Comparison of ENCODE assay signal across 8 cellular contexts in the genomic region with DNA sequence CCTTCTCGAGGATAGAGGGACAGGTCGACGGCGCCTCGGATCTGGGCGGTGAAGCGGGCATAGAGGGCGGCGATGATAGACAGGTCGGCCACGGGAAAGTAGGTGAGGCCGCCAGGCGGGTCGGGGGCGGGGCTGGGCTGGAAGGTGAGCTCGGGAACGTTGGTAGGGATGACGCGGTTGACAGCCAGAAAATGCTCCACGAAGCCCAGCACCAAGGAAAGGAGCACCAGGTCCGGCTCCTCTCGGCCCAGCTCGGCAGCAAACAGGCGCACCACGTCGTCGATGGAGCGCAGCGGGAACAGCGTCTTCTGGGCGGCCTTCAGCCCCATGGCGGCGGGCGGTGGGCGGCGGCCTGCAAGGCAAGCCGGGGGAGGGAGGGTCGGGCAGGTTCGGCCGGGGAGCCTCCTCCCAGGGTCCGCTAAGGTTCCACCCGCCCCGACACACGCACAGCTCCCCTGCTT. TPM values are rescaled to one million over a fixed set of nuclear protein-coding genes. Genes with fewer than 3 reads are reported as not detected.
A peak's percentile ranks its signal among the peaks of the same experiment; 100 is the strongest.
DNase-seq lines count a peak whose midpoint lies in the region; ATAC-seq and TF ChIP-seq lines count a peak whose summit lies in the region.

No MANE protein-coding gene starts in this region.

- intact Hi-C loops in sigmoid colon (cut with DNase I): no loop called here

- no peak for ATAC-seq in HG02870 (IDR thresholded peaks at IDR 0.05; ENCODE audit: unreplicated experiment)
- ATAC-seq in GM19023 (IDR thresholded peaks at IDR 0.05; ENCODE audit: unreplicated experiment): no peak

- peaks cover 17% of the 10 kb centered on the region for H3K4me1 Mint-ChIP-seq in activated naive CD8-positive, alpha-beta T cell treated with anti-CD3 and anti-CD28 coated beads for 36 hours

- H3K27ac Mint-ChIP-seq in activated naive CD8-positive, alpha-beta T cell treated with anti-CD3 and anti-CD28 coated beads for 36 hours: peak overlapping the region; percentile 91

- H3K27ac ChIP-seq in right atrium auricular region: peak overlapping the region; percentile 72 to 80
- H3K27ac ChIP-seq in sigmoid colon: peak overlapping the region; percentile 79 to 82 (median 82)

- no peak for TF ChIP-seq POLR2A in sigmoid colon (IDR thresholded peaks at IDR 0.05)

- H3K36me3 Mint-ChIP-seq in activated naive CD8-positive, alpha-beta T cell treated with anti-CD3 and anti-CD28 coated beads for 36 hours: peaks cover 8% of the 10 kb centered on the region

- peaks cover 0 to 12% of the 10 kb centered on the region in 2 donors for H3K4me1 ChIP-seq in right atrium auricular region
- H3K4me1 ChIP-seq in sigmoid colon: peaks cover 0 to 20% (median 16%) of the 10 kb centered on the region in 4 donors

- TF ChIP-seq CTCF in right atrium auricular region (IDR thresholded peaks at IDR 0.05) (no peak), sigmoid colon (IDR thresholded peaks at IDR 0.05) (no peak)

- DNase-seq in ELR (ENCODE audit: low read depth) (peak; percentile 29), right atrium auricular region (ENCODE audit: low spot score) (no peak), sigmoid colon (no peak), occipital lobe (lab: John Stamatoyannopoulos, UW) (no peak)
- no peak for DNase-seq in Jurkat, Clone E6-1 (ENCODE audit: low read depth, low spot score)
- DNase-seq in activated naive CD8-positive, alpha-beta T cell treated with anti-CD3 and anti-CD28 coated beads for 36 hours: peak; percentile 43

- peaks cover 10% of the 10 kb centered on the region for H3K36me3 ChIP-seq in right atrium auricular region
- H3K36me3 ChIP-seq in sigmoid colon: peaks cover 0 to 33% (median 18%) of the 10 kb centered on the region in 4 donors

- no peaks in the 10 kb centered on the region for H3K9me3 ChIP-seq in right atrium auricular region
- H3K9me3 ChIP-seq in sigmoid colon: no peaks in the 10 kb centered on the region

- no peaks in the 10 kb centered on the region for H3K27me3 Mint-ChIP-seq in activated naive CD8-positive, alpha-beta T cell treated with anti-CD3 and anti-CD28 coated beads for 36 hours

- H3K9me3 Mint-ChIP-seq in activated naive CD8-positive, alpha-beta T cell treated with anti-CD3 and anti-CD28 coated beads for 36 hours: no peaks in the 10 kb centered on the region

- no peaks in the 10 kb centered on the region for H3K27me3 ChIP-seq in right atrium auricular region
- H3K27me3 ChIP-seq in sigmoid colon: no peaks in the 10 kb centered on the region

- no peak for TF ChIP-seq EP300 in sigmoid colon (IDR thresholded peaks at IDR 0.05)

- peak overlapping the region; percentile 97 for H3K4me3 Mint-ChIP-seq in activated naive CD8-positive, alpha-beta T cell treated with anti-CD3 and anti-CD28 coated beads for 36 hours

- 1 to 4% methylated on average over 44 of the region's 44 CpGs for WGBS in sigmoid colon, 2 donors

- peak overlapping the region; percentile 80 for H3K4me3 ChIP-seq in Jurkat, Clone E6-1 (ENCODE audit: low read length)
- H3K4me3 ChIP-seq in right atrium auricular region (peak overlapping the region; percentile 85 to 90), sigmoid colon (peak overlapping the region; percentile 60 to 97 (median 89))

RNA-seq across cellular contexts. Expression of a gene that starts 0.5 kb away (rescaled TPM):
- polyA plus RNA-seq in Jurkat, Clone E6-1 (2012; ENCODE audit: insufficient read depth, insufficient read length): 71.2 TPM
- 10 to 100 TPM; 35.8 to 37.0 TPM for total RNA-seq in activated naive CD8-positive, alpha-beta T cell treated with anti-CD3 and anti-CD28 coated beads for 36 hours
- total RNA-seq in right atrium auricular region (1 to 10 TPM; 7.2 to 9.8 TPM), sigmoid colon (10 to 100 TPM in 1 of 4 donors, 1 to 10 TPM in 3; 6.8 to 12.7 (median 8.8) TPM), occipital lobe (17.2 TPM)
- polyA plus RNA-seq in sigmoid colon: 10 to 100 TPM in 2 of 3 donors, 1 to 10 TPM in 1; 9.0 to 26.1 (median 10.9) TPM

RNA-seq across cellular contexts. Expression of a gene that starts 6.8 kb away (rescaled TPM):
- polyA plus RNA-seq in Jurkat, Clone E6-1 (2012; ENCODE audit: insufficient read depth, insufficient read length): 42.5 TPM
- 10 to 100 TPM; 60.4 to 63.8 TPM for total RNA-seq in activated naive CD8-positive, alpha-beta T cell treated with anti-CD3 and anti-CD28 coated beads for 36 hours
- total RNA-seq in right atrium auricular region: 10 to 100 TPM; 19.4 to 20.4 TPM
- 10 to 100 TPM; 11.5 to 23.5 (median 16.6) TPM for total RNA-seq in sigmoid colon
- 10 to 100 TPM in 2 of 3 donors, 1 to 10 TPM in 1; 9.0 to 19.8 (median 11.1) TPM for polyA plus RNA-seq in sigmoid colon
- total RNA-seq in occipital lobe: 9.8 TPM

RNA-seq across cellular contexts. Expression of a gene that starts 31.5 kb away (rescaled TPM):
- polyA plus RNA-seq in Jurkat, Clone E6-1 (2012; ENCODE audit: insufficient read depth, insufficient read length): 244 TPM
- total RNA-seq in activated naive CD8-positive, alpha-beta T cell treated with anti-CD3 and anti-CD28 coated beads for 36 hours: 100 to 1,000 TPM; 453 to 463 TPM
- total RNA-seq in right atrium auricular region (100 to 1,000 TPM; 196 to 213 TPM), sigmoid colon (100 to 1,000 TPM; 185 to 381 (median 294) TPM), occipital lobe (80.0 TPM)
- polyA plus RNA-seq in sigmoid colon: 100 to 1,000 TPM in 1 of 3 donors, 10 to 100 TPM in 2; 36.5 to 126 (median 43.2) TPM

RNA-seq across cellular contexts. Expression of a gene that starts 34.6 kb away (rescaled TPM):
- 4.6 TPM for polyA plus RNA-seq in Jurkat, Clone E6-1 (2012; ENCODE audit: insufficient read depth, insufficient read length)
- under 1 TPM; 0.46 to 0.54 TPM for total RNA-seq in activated naive CD8-positive, alpha-beta T cell treated with anti-CD3 and anti-CD28 coated beads for 36 hours
- total RNA-seq in right atrium auricular region (1 to 10 TPM in 1 of 2 donors, under 1 TPM in 1; 0.33 to 1.0 TPM), sigmoid colon (under 1 TPM in 3 of 4 donors, not detected in 1; 0.16 to 0.83 (median 0.36) TPM), occipital lobe (0.16 TPM)
- polyA plus RNA-seq in sigmoid colon: 10 to 100 TPM; 19.8 to 39.8 (median 20.8) TPM

RNA-seq across cellular contexts. Expression of a gene that starts 50.0 kb away (rescaled TPM):
- 1.1 TPM for polyA plus RNA-seq in Jurkat, Clone E6-1 (2012; ENCODE audit: insufficient read depth, insufficient read length)
- 1 to 10 TPM; 1.6 to 1.8 TPM for total RNA-seq in activated naive CD8-positive, alpha-beta T cell treated with anti-CD3 and anti-CD28 coated beads for 36 hours
- total RNA-seq in right atrium auricular region: 10 to 100 TPM; 17.8 to 84.7 TPM
- 10 to 100 TPM; 10.5 to 42.1 (median 27.1) TPM for total RNA-seq in sigmoid colon
- polyA plus RNA-seq in sigmoid colon: 1 to 10 TPM in 2 of 3 donors, under 1 TPM in 1; 0.23 to 2.1 (median 1.8) TPM
- total RNA-seq in occipital lobe: 1.2 TPM

Comparison
In these comparisons a context has a peak if more than half of its experiments do, and no peak if none do; other contexts are left out.
1. DNase-seq: peak in ELR (single experiment) and activated naive CD8-positive, alpha-beta T cell treated with anti-CD3 and anti-CD28 coated beads for 36 hours (single experiment); none in Jurkat, Clone E6-1 (single experiment), right atrium auricular region (single experiment), sigmoid colon (single experiment) and occipital lobe (single experiment).
2. Peak in every context shown above with its lines, with median percentiles within 50 percentile points of each other: H3K4me3 ChIP-seq.